ENCODE assay signal across 8 cellular contexts in the genomic region with DNA sequence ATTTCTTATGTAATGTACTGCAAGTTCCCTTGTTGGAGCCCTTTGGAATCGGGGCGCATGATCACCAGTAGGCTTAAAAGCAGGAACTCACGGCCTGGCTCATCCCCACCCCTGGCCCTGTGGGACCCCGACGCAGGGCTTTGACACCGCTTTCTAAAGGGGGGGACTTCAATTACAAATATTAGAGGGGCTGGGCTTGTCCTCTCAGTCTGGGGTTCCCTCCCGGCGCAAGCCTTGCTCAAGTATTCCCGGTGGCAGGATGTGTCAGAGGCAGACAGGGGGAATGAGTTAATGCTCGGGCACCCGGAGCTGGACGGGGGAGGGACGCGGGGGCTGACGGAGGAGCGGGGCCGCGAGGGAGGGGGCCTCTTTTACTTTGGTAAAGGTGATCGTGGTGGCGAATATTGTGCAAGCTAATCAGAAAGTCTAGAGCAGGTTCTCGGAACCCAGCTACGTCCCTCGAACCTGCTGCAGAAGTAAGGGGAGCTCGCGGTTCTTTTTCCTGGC.
DNase-seq lines count a peak whose midpoint lies in the region; ATAC-seq lines count a peak whose summit lies in the region.

No MANE protein-coding gene starts in this region.

- no peaks in the 10 kb centered on the region for H3K9me3 ChIP-seq in iPS DF 6.9 (ENCODE audit: control insufficient read depth, insufficient read depth, low read length)

- no peaks in the 10 kb centered on the region for H3K36me3 Mint-ChIP-seq in activated naive CD4-positive, alpha-beta T cell treated with anti-CD3 and anti-CD28 coated beads, Interleukin-2, amount 50 U/mL, for 24 hours

- peak overlapping the region; percentile 66; the same call in 1 of the 2 replicates for H3K4me3 ChIP-seq in iPS DF 6.9 (ENCODE audit: low read length)
- peak overlapping the region; percentile 22 to 45 (median 32) for H3K4me3 ChIP-seq in skin epidermis

- no CpG with 5 or more reads among the region's 25 CpGs for WGBS in iPS DF 6.9 (ENCODE audit: insufficient coverage, insufficient read length)

- H3K4me1 ChIP-seq in iPS DF 6.9 (ENCODE audit: control insufficient read depth, insufficient read depth, low read length), result peaks cover 2% of the 10 kb centered on the region; the same call in 1 of the 2 replicates

- H3K27ac Mint-ChIP-seq in activated naive CD4-positive, alpha-beta T cell treated with anti-CD3 and anti-CD28 coated beads, Interleukin-2, amount 50 U/mL, for 24 hours, result no peak overlapping the region

- no peak overlapping the region for H3K27ac ChIP-seq in iPS DF 6.9 (ENCODE audit: low read length)
- H3K27ac ChIP-seq in skin epidermis, result peak overlapping the region in 6 of 21 experiments; percentile 10 to 71 (median 56)

- H3K4me3 Mint-ChIP-seq in activated naive CD4-positive, alpha-beta T cell treated with anti-CD3 and anti-CD28 coated beads, Interleukin-2, amount 50 U/mL, for 24 hours, result peak overlapping the region; percentile 77

- H3K27me3 ChIP-seq in iPS DF 6.9 (ENCODE audit: control insufficient read depth, insufficient read depth, low read length), result peaks cover 18% of the 10 kb centered on the region; the same call in 1 of the 2 replicates

- no peak for DNase-seq in activated naive CD4-positive, alpha-beta T cell (lab: John Stamatoyannopoulos, UW)
- peak in 34 of 56 donors; percentile 4 to 58 (median 19) for DNase-seq in amygdala (lab: John Stamatoyannopoulos, UW)
- no peak for DNase-seq in iPS DF 6.9 (ENCODE audit: low read depth, low spot score)
- DNase-seq in activated CD4-positive, CD25-positive, alpha-beta regulatory T cell treated with anti-CD3 and anti-CD28 coated beads, Interleukin-2, amount 50 U/mL, for 72 hours, result no peak

- no peaks in the 10 kb centered on the region for H3K36me3 ChIP-seq in iPS DF 6.9 (ENCODE audit: control insufficient read depth, insufficient read depth, low read length)

- peaks cover 48% of the 10 kb centered on the region for H3K27me3 Mint-ChIP-seq in activated naive CD4-positive, alpha-beta T cell treated with anti-CD3 and anti-CD28 coated beads, Interleukin-2, amount 50 U/mL, for 24 hours

- peaks cover 3% of the 10 kb centered on the region for H3K9me3 Mint-ChIP-seq in activated naive CD4-positive, alpha-beta T cell treated with anti-CD3 and anti-CD28 coated beads, Interleukin-2, amount 50 U/mL, for 24 hours

- no peak for ATAC-seq in HG03457 (IDR thresholded peaks at IDR 0.05; ENCODE audit: unreplicated experiment)
- ATAC-seq in HG03159 (IDR thresholded peaks at IDR 0.05; ENCODE audit: unreplicated experiment), result no peak

- H3K4me1 Mint-ChIP-seq in activated naive CD4-positive, alpha-beta T cell treated with anti-CD3 and anti-CD28 coated beads, Interleukin-2, amount 50 U/mL, for 24 hours, result peaks cover 28% of the 10 kb centered on the region

Comparison
In these comparisons a context has a peak if more than half of its experiments do, and no peak if none do; other contexts are left out.
1. DNase-seq: peak in amygdala (34 of 56); none in activated naive CD4-positive, alpha-beta T cell (0 of 4), iPS DF 6.9 (single experiment) and activated CD4-positive, CD25-positive, alpha-beta regulatory T cell treated with anti-CD3 and anti-CD28 coated beads, Interleukin-2, amount 50 U/mL, for 72 hours (single experiment).